10 cellular contexts compared by ENCODE assay signal in genomic region chr2:159192519-159192918, GRCh38.
"Had no signal": no experiment of that assay in that cellular context is flagged by ENCODE, and none has a peak within 500 bp of the region (broad histone marks: within the 10 kb centered on the region; RNA-seq: fewer than 3 reads in every experiment).

No MANE protein-coding gene starts in this region.

- H3K4me2 ChIP-seq: KMS-11 had no signal

- H3K4me3 Mint-ChIP-seq: HFFc6 had no signal

- ATAC-seq: HCT116 had no signal

- H2AFZ ChIP-seq: GM23248 had no signal

- H3K9ac ChIP-seq: GM23248, KMS-11 had no signal

- H3K27ac ChIP-seq: GM23248, HL-60, KMS-11 had no signal

- DNase-seq: GM23248, GOT3, H7, HFFc6, IMR-90, KBM-7 had no signal

- H3K4me1 ChIP-seq: HAP-1 had no signal

- H3K4me3 ChIP-seq: GM23248, HAP-1 had no signal

- H3K9me3 ChIP-seq: HAP-1 had no signal

- H3K27ac Mint-ChIP-seq: HFFc6 had no signal

- H3K36me3 ChIP-seq: HAP-1 had no signal

- H3K9me3 Mint-ChIP-seq: HFFc6 had no signal
